In genomic region chrX:72280210-72280882, GRCh38 we compare ENCODE assay signal across 1 cellular context.
TF ChIP-seq lines count a peak whose summit lies in the region.

No MANE protein-coding gene starts in this region.

TF ChIP-seq in IMR-90, 13 proteins besides CTCF, POLR2A, EP300 and RAD21:
- TF ChIP-seq FOS (IDR thresholded peaks at IDR 0.05; ENCODE audit: low read depth, low read length) (no peak), USF2 (IDR thresholded peaks at IDR 0.05; ENCODE audit: low read depth, low read length) (no peak), RFX5 (IDR thresholded peaks at IDR 0.05; ENCODE audit: low read depth, low read length) (no peak), NFE2L2 (IDR thresholded peaks at IDR 0.05; ENCODE audit: low read depth, low read length) (no peak), SMC3 (IDR thresholded peaks at IDR 0.05; ENCODE audit: low read depth, low read length) (no peak), MAZ (IDR thresholded peaks at IDR 0.05; ENCODE audit: borderline replicate concordance, low read depth, low read length) (no peak), MXI1 (IDR thresholded peaks at IDR 0.05; ENCODE audit: borderline replicate concordance, low read depth, low read length) (no peak), MAFK (IDR thresholded peaks at IDR 0.05; ENCODE audit: low read depth, low read length) (no peak), CEBPB (IDR thresholded peaks at IDR 0.05; ENCODE audit: low read depth, low read length) (no peak), CHD1 (IDR thresholded peaks at IDR 0.05; ENCODE audit: low read depth, low read length) (no peak), ELK1 (IDR thresholded peaks at IDR 0.05; ENCODE audit: borderline replicate concordance, low read depth, low read length) (no peak), BHLHE40 (IDR thresholded peaks at IDR 0.05; ENCODE audit: low read depth, low read length) (no peak), RCOR1 (IDR thresholded peaks at IDR 0.05; ENCODE audit: insufficient replicate concordance, low read length) (no peak)
